Comparison of ENCODE assay signal across 21 cellular contexts in the genomic region with DNA sequence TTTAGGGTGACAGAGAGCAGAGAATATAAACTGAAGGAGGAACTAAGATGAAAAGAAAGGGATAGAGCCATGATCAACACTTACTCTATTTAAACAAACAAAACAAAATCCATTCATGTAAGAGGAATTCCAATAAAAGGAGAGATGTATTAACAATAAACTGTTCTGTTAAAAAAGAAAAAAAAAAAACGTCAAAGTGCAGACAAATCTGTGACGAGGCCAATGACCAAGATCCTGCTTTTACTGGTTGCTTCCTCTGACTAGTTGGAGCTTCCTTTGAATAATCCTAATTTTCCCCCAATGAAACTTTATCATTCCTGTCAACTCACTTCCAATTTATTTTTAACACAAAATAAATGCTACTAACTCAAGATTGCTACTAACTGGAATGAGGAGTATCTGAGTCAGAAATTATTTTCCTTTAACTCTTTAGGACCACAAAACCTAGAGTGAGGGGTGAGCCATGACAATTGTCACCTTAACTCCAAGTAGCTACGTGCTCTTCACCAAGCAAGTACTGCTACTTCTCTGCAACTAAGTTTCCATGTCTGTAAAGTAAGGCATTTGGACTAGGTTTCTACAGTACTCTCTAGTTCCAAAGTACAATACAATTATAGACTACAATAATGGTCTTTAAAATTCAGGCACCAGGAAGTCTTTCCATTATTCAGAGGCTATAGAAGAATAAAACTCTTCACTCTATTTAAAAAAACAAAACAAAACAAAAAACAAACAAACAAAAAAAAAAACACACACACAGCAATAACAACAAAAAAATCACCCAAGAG.
DNase-seq lines count a peak whose midpoint lies in the region; ATAC-seq and TF ChIP-seq lines count a peak whose summit lies in the region.
"Had no signal": no experiment of that assay in that cellular context is flagged by ENCODE, and none has a peak within 500 bp of the region (broad histone marks: within the 10 kb centered on the region; RNA-seq: fewer than 3 reads in every experiment).

No MANE protein-coding gene starts in this region.

- DNase-seq in COLO829 (ENCODE audit: low spot score) (peak; percentile 7), HT-29 (ENCODE audit: low spot score) (peak; percentile 55), dermis blood vessel endothelial cell (peak; percentile 64), osteoblast (ENCODE audit: insufficient read length, low spot score, missing footprints) (no peak), HK-2 (ENCODE audit: unreplicated experiment) (no peak), GDM1 (lab: John Stamatoyannopoulos, UW) (no peak)
- DNase-seq in stimulated activated naive CD8-positive, alpha-beta T cell treated with anti-CD3 and anti-CD28 coated beads, Interleukin-15, Interleukin-2, amounts not matched to agents 100 U/mL and 50 U/mL, for 24 hours: no peak
- DNase-seq: activated CD4-positive, alpha-beta T cell treated with anti-CD3 and anti-CD28 coated beads, Interleukin-2, amount 10 ng/mL, durations not matched to agents 24 days and 14 days; CD4-positive, alpha-beta memory T cell; DMS79; erythroblast; islet precursor cell; MM.1S; NCI-H146; occipital lobe; right cardiac atrium; Right ventricle myocardium superior; T-cell had no signal

- H3K79me2 ChIP-seq in osteoblast (ENCODE audit: insufficient read depth, low read length): peaks cover 61% of the 10 kb centered on the region

- H3K27me3 ChIP-seq in osteoblast (ENCODE audit: insufficient read depth, low read length): no peaks in the 10 kb centered on the region

- no peak for TF ChIP-seq CTCF in osteoblast (IDR thresholded peaks at IDR 0.05; ENCODE audit: extremely low read depth, low read depth, low read length)

- no peaks in the 10 kb centered on the region for H3K36me3 ChIP-seq in osteoblast (ENCODE audit: insufficient read depth, low read length)
- H3K36me3 ChIP-seq: thoracic aorta had no signal

- H2AFZ ChIP-seq in osteoblast (ENCODE audit: low read length): no peak overlapping the region

- no peak overlapping the region for H3K4me3 ChIP-seq in osteoblast (ENCODE audit: insufficient read depth, low read length)
- H3K4me3 ChIP-seq: lung, thoracic aorta had no signal

- ATAC-seq in stimulated activated naive CD8-positive, alpha-beta T cell treated with anti-CD3 and anti-CD28 coated beads, Interleukin-15, Interleukin-2, amounts not matched to agents 100 U/mL and 50 U/mL, for 24 hours: no peak
- ATAC-seq in HG03045 (IDR thresholded peaks at IDR 0.05; ENCODE audit: unreplicated experiment): no peak
- ATAC-seq: right cardiac atrium, T-cell had no signal

- H4K20me1 ChIP-seq in osteoblast (ENCODE audit: insufficient read depth, low read length): peaks cover 17% of the 10 kb centered on the region

- H3K4me1 ChIP-seq in osteoblast (ENCODE audit: insufficient read depth, low read length): no peaks in the 10 kb centered on the region

- H3K27ac ChIP-seq in osteoblast (ENCODE audit: low read depth, low read length): peak overlapping the region; percentile 38
- H3K27ac ChIP-seq: thoracic aorta had no signal

- H3K9me3 ChIP-seq in osteoblast (ENCODE audit: low read depth, low read length): no peaks in the 10 kb centered on the region
- H3K9me3 ChIP-seq: thoracic aorta had no signal

- H3K4me2 ChIP-seq in osteoblast (ENCODE audit: insufficient read depth, low read length): no peak overlapping the region

Comparison
In these comparisons a context has a peak if more than half of its experiments do, and no peak if none do; other contexts are left out.
1. DNase-seq: peak in COLO829 (single experiment), HT-29 (single experiment) and dermis blood vessel endothelial cell (single experiment); none in osteoblast (single experiment), stimulated activated naive CD8-positive, alpha-beta T cell treated with anti-CD3 and anti-CD28 coated beads, Interleukin-15, Interleukin-2, amounts not matched to agents 100 U/mL and 50 U/mL, for 24 hours (single experiment), HK-2 (single experiment) and GDM1 (single experiment).